1 cellular context compared by ENCODE assay signal in the genomic region with DNA sequence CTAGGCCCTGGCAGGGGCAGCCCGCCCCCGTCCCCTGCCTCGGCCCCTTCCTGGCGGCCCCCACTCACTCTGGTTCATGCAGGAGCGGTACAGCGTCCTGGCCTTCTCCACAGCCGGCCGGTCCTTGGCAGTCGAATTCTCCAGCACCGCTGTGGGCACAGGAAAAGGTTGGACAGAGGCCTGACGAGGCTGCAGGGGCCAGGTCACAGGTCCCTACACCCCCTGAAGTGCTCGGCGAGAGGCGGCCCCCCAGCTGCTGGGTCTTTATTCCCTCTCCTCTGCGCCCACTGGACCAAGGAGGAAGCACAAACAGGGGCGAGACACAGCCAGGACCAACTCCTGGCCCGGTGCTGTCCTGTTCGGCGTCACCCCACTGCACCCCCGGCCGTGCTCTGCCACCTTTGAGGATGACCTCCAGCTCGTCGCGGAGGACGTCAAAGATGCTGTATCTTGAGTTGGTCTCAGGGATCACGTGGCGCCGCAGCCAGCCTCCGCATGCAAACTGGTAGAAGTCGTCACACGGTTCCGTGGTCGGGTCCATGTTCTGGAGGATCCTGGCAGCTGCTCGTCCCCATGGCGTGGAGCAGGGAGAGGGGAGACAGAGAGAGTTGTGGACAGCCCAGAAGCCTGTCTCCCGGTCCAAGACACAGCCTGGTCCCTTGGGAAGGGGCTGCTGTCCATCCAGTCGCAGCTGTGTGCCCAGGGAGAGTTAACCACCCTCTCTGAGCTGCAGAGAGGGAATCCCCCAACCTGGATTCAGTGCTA.
TF ChIP-seq lines count a peak whose summit lies in the region.

No MANE protein-coding gene starts in this region.

TF ChIP-seq in WTC11, 78 proteins besides CTCF, POLR2A, EP300 and RAD21 (continued from another document):
- TF ChIP-seq, protein P1, sequence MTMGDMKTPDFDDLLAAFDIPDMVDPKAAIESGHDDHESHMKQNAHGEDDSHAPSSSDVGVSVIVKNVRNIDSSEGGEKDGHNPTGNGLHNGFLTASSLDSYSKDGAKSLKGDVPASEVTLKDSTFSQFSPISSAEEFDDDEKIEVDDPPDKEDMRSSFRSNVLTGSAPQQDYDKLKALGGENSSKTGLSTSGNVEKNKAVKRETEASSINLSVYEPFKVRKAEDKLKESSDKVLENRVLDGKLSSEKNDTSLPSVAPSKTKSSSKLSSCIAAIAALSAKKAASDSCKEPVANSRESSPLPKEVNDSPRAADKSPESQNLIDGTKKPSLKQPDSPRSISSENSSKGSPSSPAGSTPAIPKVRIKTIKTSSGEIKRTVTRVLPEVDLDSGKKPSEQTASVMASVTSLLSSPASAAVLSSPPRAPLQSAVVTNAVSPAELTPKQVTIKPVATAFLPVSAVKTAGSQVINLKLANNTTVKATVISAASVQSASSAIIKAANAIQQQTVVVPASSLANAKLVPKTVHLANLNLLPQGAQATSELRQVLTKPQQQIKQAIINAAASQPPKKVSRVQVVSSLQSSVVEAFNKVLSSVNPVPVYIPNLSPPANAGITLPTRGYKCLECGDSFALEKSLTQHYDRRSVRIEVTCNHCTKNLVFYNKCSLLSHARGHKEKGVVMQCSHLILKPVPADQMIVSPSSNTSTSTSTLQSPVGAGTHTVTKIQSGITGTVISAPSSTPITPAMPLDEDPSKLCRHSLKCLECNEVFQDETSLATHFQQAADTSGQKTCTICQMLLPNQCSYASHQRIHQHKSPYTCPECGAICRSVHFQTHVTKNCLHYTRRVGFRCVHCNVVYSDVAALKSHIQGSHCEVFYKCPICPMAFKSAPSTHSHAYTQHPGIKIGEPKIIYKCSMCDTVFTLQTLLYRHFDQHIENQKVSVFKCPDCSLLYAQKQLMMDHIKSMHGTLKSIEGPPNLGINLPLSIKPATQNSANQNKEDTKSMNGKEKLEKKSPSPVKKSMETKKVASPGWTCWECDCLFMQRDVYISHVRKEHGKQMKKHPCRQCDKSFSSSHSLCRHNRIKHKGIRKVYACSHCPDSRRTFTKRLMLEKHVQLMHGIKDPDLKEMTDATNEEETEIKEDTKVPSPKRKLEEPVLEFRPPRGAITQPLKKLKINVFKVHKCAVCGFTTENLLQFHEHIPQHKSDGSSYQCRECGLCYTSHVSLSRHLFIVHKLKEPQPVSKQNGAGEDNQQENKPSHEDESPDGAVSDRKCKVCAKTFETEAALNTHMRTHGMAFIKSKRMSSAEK (CRISPR knock-in tag; IDR thresholded peaks at IDR 0.05; ENCODE audit: borderline replicate concordance) = no peak
- TF ChIP-seq, protein P2, sequence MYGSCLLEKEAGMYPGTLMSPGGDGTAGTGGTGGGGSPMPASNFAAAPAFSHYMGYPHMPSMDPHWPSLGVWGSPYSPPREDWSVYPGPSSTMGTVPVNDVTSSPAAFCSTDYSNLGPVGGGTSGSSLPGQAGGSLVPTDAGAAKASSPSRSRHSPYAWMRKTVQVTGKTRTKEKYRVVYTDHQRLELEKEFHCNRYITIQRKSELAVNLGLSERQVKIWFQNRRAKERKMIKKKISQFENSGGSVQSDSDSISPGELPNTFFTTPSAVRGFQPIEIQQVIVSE (CRISPR knock-in tag; IDR thresholded peaks at IDR 0.05; ENCODE audit: borderline replicate concordance) = no peak
- TF ChIP-seq OVOL2 (CRISPR knock-in tag; IDR thresholded peaks at IDR 0.05; ENCODE audit: borderline replicate concordance) (no peak), TCF7 (CRISPR knock-in tag; IDR thresholded peaks at IDR 0.05; ENCODE audit: low read depth) (no peak), NFE2L1 (CRISPR knock-in tag; IDR thresholded peaks at IDR 0.05) (no peak), ZNF671 (CRISPR knock-in tag; IDR thresholded peaks at IDR 0.05) (no peak), ZBTB21 (CRISPR knock-in tag; IDR thresholded peaks at IDR 0.05; ENCODE audit: borderline replicate concordance) (no peak), GABPB1 (CRISPR knock-in tag; IDR thresholded peaks at IDR 0.05) (no peak), ZNF138 (CRISPR knock-in tag; conservative IDR thresholded peaks at IDR 0.05) (no peak), ELF4 (CRISPR knock-in tag; IDR thresholded peaks at IDR 0.05; ENCODE audit: low read depth) (no peak), GTF2I (CRISPR knock-in tag; conservative IDR thresholded peaks at IDR 0.05) (no peak)
- TF ChIP-seq, protein P3, sequence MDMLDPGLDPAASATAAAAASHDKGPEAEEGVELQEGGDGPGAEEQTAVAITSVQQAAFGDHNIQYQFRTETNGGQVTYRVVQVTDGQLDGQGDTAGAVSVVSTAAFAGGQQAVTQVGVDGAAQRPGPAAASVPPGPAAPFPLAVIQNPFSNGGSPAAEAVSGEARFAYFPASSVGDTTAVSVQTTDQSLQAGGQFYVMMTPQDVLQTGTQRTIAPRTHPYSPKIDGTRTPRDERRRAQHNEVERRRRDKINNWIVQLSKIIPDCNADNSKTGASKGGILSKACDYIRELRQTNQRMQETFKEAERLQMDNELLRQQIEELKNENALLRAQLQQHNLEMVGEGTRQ (CRISPR knock-in tag; IDR thresholded peaks at IDR 0.05) = no peak
- TF ChIP-seq, protein P4, sequence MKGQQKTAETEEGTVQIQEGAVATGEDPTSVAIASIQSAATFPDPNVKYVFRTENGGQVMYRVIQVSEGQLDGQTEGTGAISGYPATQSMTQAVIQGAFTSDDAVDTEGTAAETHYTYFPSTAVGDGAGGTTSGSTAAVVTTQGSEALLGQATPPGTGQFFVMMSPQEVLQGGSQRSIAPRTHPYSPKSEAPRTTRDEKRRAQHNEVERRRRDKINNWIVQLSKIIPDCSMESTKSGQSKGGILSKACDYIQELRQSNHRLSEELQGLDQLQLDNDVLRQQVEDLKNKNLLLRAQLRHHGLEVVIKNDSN (CRISPR knock-in tag; IDR thresholded peaks at IDR 0.05) = no peak
- TF ChIP-seq, protein P5, sequence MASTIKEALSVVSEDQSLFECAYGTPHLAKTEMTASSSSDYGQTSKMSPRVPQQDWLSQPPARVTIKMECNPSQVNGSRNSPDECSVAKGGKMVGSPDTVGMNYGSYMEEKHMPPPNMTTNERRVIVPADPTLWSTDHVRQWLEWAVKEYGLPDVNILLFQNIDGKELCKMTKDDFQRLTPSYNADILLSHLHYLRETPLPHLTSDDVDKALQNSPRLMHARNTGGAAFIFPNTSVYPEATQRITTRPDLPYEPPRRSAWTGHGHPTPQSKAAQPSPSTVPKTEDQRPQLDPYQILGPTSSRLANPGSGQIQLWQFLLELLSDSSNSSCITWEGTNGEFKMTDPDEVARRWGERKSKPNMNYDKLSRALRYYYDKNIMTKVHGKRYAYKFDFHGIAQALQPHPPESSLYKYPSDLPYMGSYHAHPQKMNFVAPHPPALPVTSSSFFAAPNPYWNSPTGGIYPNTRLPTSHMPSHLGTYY (CRISPR knock-in tag; IDR thresholded peaks at IDR 0.05) = no peak
- TF ChIP-seq, protein P6, sequence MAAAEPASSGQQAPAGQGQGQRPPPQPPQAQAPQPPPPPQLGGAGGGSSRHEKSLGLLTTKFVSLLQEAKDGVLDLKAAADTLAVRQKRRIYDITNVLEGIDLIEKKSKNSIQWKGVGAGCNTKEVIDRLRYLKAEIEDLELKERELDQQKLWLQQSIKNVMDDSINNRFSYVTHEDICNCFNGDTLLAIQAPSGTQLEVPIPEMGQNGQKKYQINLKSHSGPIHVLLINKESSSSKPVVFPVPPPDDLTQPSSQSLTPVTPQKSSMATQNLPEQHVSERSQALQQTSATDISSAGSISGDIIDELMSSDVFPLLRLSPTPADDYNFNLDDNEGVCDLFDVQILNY (CRISPR knock-in tag; IDR thresholded peaks at IDR 0.05) = no peak
